ENCODE assay signal across 23 cellular contexts in the genomic region with DNA sequence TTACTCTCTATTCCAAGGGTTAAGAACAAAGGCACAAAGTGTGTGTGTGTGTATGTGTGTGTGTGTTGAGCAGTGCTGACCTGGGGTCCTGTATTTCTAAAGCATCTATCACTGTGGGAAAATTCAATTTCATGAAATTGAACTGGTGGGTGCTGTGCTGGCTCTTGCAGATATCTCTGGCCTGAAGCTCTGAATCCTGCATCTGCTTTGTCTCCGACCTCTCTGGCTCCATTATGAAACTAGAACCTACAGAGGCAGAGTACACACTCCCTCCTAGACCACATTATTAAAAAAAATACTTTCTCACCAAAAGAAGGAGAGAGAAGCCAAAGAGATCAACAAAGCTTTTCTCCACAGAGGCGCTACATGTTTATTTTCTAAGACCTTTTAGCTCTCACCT.
DNase-seq lines count a peak whose midpoint lies in the region; ATAC-seq and FAIRE-seq lines count a peak whose summit lies in the region.
"Had no signal": no experiment of that assay in that cellular context is flagged by ENCODE, and none has a peak within 500 bp of the region (broad histone marks: within the 10 kb centered on the region; RNA-seq: fewer than 3 reads in every experiment).

No MANE protein-coding gene starts in this region.

- peak; percentile 51 for ATAC-seq in GM19324 (IDR thresholded peaks at IDR 0.05; ENCODE audit: low FRiP score, unreplicated experiment)
- ATAC-seq in GM21717 (IDR thresholded peaks at IDR 0.05; ENCODE audit: unreplicated experiment) = peak; percentile 58
- peak; percentile 62 for ATAC-seq in HG03039 (IDR thresholded peaks at IDR 0.05; ENCODE audit: unreplicated experiment)
- ATAC-seq: activated CD4-positive, CD25-positive, alpha-beta regulatory T cell treated with anti-CD3 and anti-CD28 coated beads, Interleukin-2, amount 50 U/mL, for 24 hours; activated CD8-positive, alpha-beta T cell treated with anti-CD3 and anti-CD28 coated beads for 36 hours; gastrocnemius medialis; left lung; naive thymus-derived CD8-positive, alpha-beta T cell; T-cell had no signal

- H3K4me3 Mint-ChIP-seq in immature natural killer cell = no peak overlapping the region
- H3K4me3 Mint-ChIP-seq: activated CD8-positive, alpha-beta T cell treated with anti-CD3 and anti-CD28 coated beads for 36 hours; activated naive CD8-positive, alpha-beta T cell; mesothelial cell of epicardium; naive thymus-derived CD8-positive, alpha-beta T cell; T-cell had no signal

- H3K4me1 Mint-ChIP-seq in immature natural killer cell = no peaks in the 10 kb centered on the region
- H3K4me1 Mint-ChIP-seq: naive thymus-derived CD8-positive, alpha-beta T cell; T-cell had no signal

- DNase-seq in RPMI8226 = peak; percentile 64
- DNase-seq in NCI-H2029 treated with DMSO at 0.1 percent for 48 hours (lab: John Stamatoyannopoulos, UW) = no peak
- DNase-seq in immature natural killer cell = no peak
- no peak for DNase-seq in RCC 7860 (ENCODE audit: low spot score)
- DNase-seq: activated CD8-positive, alpha-beta T cell treated with anti-CD3 and anti-CD28 coated beads for 36 hours; aorta; Calu3; cortex of kidney; esophagus squamous epithelium; gastrocnemius medialis; HCEC 1CT; hippocampal formation; left lung; naive thymus-derived CD8-positive, alpha-beta T cell; NCI-H510A; SIG-M5; T-cell had no signal

- no peaks in the 10 kb centered on the region for H3K36me3 Mint-ChIP-seq in immature natural killer cell
- H3K36me3 Mint-ChIP-seq: activated naive CD8-positive, alpha-beta T cell; mesothelial cell of epicardium; naive thymus-derived CD8-positive, alpha-beta T cell; T-cell had no signal

- peaks cover 1 to 7% (median 5%) of the 10 kb centered on the region in 3 donors for H3K27me3 Mint-ChIP-seq in immature natural killer cell (ENCODE audit: low read depth in 3 of 3)

- no peak overlapping the region for H3K27ac Mint-ChIP-seq in immature natural killer cell
- H3K27ac Mint-ChIP-seq: activated CD8-positive, alpha-beta T cell treated with anti-CD3 and anti-CD28 coated beads for 36 hours; activated naive CD8-positive, alpha-beta T cell; mesothelial cell of epicardium; naive thymus-derived CD8-positive, alpha-beta T cell; T-cell had no signal

- no peaks in the 10 kb centered on the region for H3K9me3 Mint-ChIP-seq in immature natural killer cell
- H3K9me3 Mint-ChIP-seq: activated CD8-positive, alpha-beta T cell treated with anti-CD3 and anti-CD28 coated beads for 36 hours; mesothelial cell of epicardium; naive thymus-derived CD8-positive, alpha-beta T cell; T-cell had no signal

- no peak for FAIRE-seq in RCC 7860 (lab: Jason Lieb, UNC)
